Comparison of ENCODE assay signal across 14 cellular contexts in genomic region chr2:207813221-207813916, GRCh38. TPM values are rescaled to one million over a fixed set of nuclear protein-coding genes. Genes with fewer than 3 reads are reported as not detected.
A peak's percentile ranks its signal among the peaks of the same experiment; 100 is the strongest.
DNase-seq lines count a peak whose midpoint lies in the region; ATAC-seq, FAIRE-seq and TF ChIP-seq lines count a peak whose summit lies in the region.
"Had no signal": no experiment of that assay in that cellular context is flagged by ENCODE, and none has a peak within 500 bp of the region (broad histone marks: within the 10 kb centered on the region; RNA-seq: fewer than 3 reads in every experiment).

No MANE protein-coding gene starts in this region.

- H3K4me2 ChIP-seq in A549, result no peak overlapping the region

- POLR2A ChIA-PET in A549 (lab: Yijun Ruan, JAX), result interaction anchor here (1.6 kb wide), 1 partner anchor 44 kb away, joined by 4 read pairs; the partner anchor contains the start of gene FZD5

- CTCF ChIA-PET in A549 (lab: Yijun Ruan, JAX), result interaction anchor here (0.6 to 1.9 kb wide), 5 partner anchors 9 to 160 kb away, joined by 3 to 5 read pairs (median 5); no protein-coding TSS in a partner anchor

- 84% methylated on average over 15 of the region's 15 CpGs for WGBS in A549 (ENCODE audit: missing lambda C conversion rate)

- no peak for FAIRE-seq in A549 (lab: Jason Lieb, UNC)

- ATAC-seq in A549 (peak; percentile 46 to 58; a peak in 3 of 6 replicates), GM18502 (IDR thresholded peaks at IDR 0.05; ENCODE audit: poor library complexity, unreplicated experiment) (no peak), HG02981 (IDR thresholded peaks at IDR 0.05; ENCODE audit: unreplicated experiment) (no peak)
- ATAC-seq: naive thymus-derived CD4-positive, alpha-beta T cell had no signal

- no peaks in the 10 kb centered on the region for H3K9me3 ChIP-seq in A549
- H3K9me3 ChIP-seq: thyroid gland had no signal

- no peak for TF ChIP-seq RAD21 in A549 (conservative IDR thresholded peaks at IDR 0.05 in 1 of 2, IDR thresholded peaks at IDR 0.05 in 1 of 2)

- H3K4me1 ChIP-seq in A549, result peaks cover 27% of the 10 kb centered on the region

- H3K27me3 ChIP-seq in dorsolateral prefrontal cortex, result no peaks in the 10 kb centered on the region
- H3K27me3 ChIP-seq: thyroid gland had no signal

- no peak for TF ChIP-seq EP300 in A549 (IDR thresholded peaks at IDR 0.05)

- H3K4me3 ChIP-seq in A549, result no peak overlapping the region
- peak overlapping the region in 33 of 59 donors; percentile 1 to 55 (median 29) for H3K4me3 ChIP-seq in dorsolateral prefrontal cortex
- H3K4me3 ChIP-seq: thyroid gland had no signal

- intact Hi-C loops in dorsolateral prefrontal cortex (cut with DNase I), result loop anchor here (2.0 kb wide), 2 partner anchors 43 to 45 kb away; partner anchors contain the start of gene FZD5 (in 1 of the 2)

- TF ChIP-seq CTCF in A549 (IDR thresholded peaks at IDR 0.05) (no peak), dorsolateral prefrontal cortex (IDR thresholded peaks at IDR 0.05 in 54 of 56, conservative IDR thresholded peaks at IDR 0.05 in 2 of 56; ENCODE audit: low read depth in 1 of 56, partially characterized antibody in 56 of 56) (peak in 25 of 56 donors; percentile 6 to 46 (median 25))

- H3K27ac ChIP-seq in A549, result peak overlapping the region in 1 of 2 experiments; percentile 68; a peak in 3 of 6 replicates
- H3K27ac ChIP-seq in dorsolateral prefrontal cortex, result peak overlapping the region; percentile 25 to 99 (median 92)
- H3K27ac ChIP-seq: thyroid gland had no signal

- no peak for DNase-seq in A549 (ENCODE audit: low read depth in 1 of 2, low spot score in 1 of 2)
- DNase-seq in NCI-H2227 treated with DMSO at 0.1 percent for 48 hours (lab: John Stamatoyannopoulos, UW), result peak; percentile 39
- DNase-seq in dorsolateral prefrontal cortex, result peak in 9 of 10 donors; percentile 37 to 79 (median 63)
- peak; percentile 81 for DNase-seq in midbrain (lab: John Stamatoyannopoulos, UW)
- no peak for DNase-seq in RKO (ENCODE audit: low spot score)
- DNase-seq in activated CD4-positive, alpha-beta T cell treated with anti-CD3 and anti-CD28 coated beads, Interleukin-2, amount 50 U/mL, for 4 hours, result no peak
- DNase-seq: activated CD8-positive, alpha-beta memory T cell treated with anti-CD3 and anti-CD28 coated beads, Interleukin-2, amount 50 U/mL, for 4 hours; activated naive CD8-positive, alpha-beta T cell treated with anti-CD3 and anti-CD28 coated beads for 36 hours; foreskin melanocyte; naive thymus-derived CD4-positive, alpha-beta T cell; SIG-M5; thyroid gland had no signal

- no peak for TF ChIP-seq POLR2A in A549 (IDR thresholded peaks at IDR 0.05; ENCODE audit: low read length)

TF ChIP-seq in A549, 52 proteins besides CTCF, POLR2A, EP300 and RAD21:
- TF ChIP-seq RCOR1 (IDR thresholded peaks at IDR 0.05; ENCODE audit: low read depth, low read length), result no peak
- TF ChIP-seq ZFP36 (IDR thresholded peaks at IDR 0.05; ENCODE audit: borderline replicate concordance, partially characterized antibody), result no peak
- TF ChIP-seq EHMT2 (IDR thresholded peaks at IDR 0.05; ENCODE audit: low read depth), result no peak
- no peak for TF ChIP-seq NFE2L2 (conservative IDR thresholded peaks at IDR 0.05; ENCODE audit: low read length)

RNA-seq across cellular contexts. Expression of gene FZD5, which starts 43.7 kb away (rescaled TPM):
- polyA plus RNA-seq in A549 (2011; rRNA removed) (6.7 and 7.5 TPM in 2 replicates), A549 (2017; fragmentation: RNase III; extraction: RNeasy Plus Mini Kit Qiagen cat#74134 plus additional on column Dnase treatment) (3.9 to 4.9 TPM (median 4.9 TPM) in 3 replicates)
- polyA plus RNA-seq in A549 (2012; cell fraction: cytosol; rRNA removed), result 2.5 and 4.2 TPM in 2 replicates
- polyA plus RNA-seq in A549 (2012; cell fraction: nucleus; rRNA removed), result 3.3 and 4.4 TPM in 2 replicates
- polyA minus RNA-seq in A549 (2011; rRNA and poly(A)+ RNA removed), result 8.3 and 8.9 TPM in 2 replicates
- total RNA-seq in dorsolateral prefrontal cortex, result 10 to 100 TPM in 10 of 120 experiments, 1 to 10 TPM in 110; 2.1 to 17.5 (median 5.0) TPM
- polyA plus RNA-seq: naive thymus-derived CD4-positive, alpha-beta T cell had no signal

Comparison
In these comparisons a context has a peak if more than half of its experiments do, and no peak if none do; other contexts are left out.
1. ATAC-seq: peak in A549 (2 of 2); none in GM18502 (single experiment) and HG02981 (single experiment).
2. DNase-seq: peak in NCI-H2227 treated with DMSO at 0.1 percent for 48 hours (single experiment), dorsolateral prefrontal cortex (9 of 10) and midbrain (single experiment); none in A549 (0 of 2), RKO (single experiment) and activated CD4-positive, alpha-beta T cell treated with anti-CD3 and anti-CD28 coated beads, Interleukin-2, amount 50 U/mL, for 4 hours (0 of 2).